In the genomic region with DNA sequence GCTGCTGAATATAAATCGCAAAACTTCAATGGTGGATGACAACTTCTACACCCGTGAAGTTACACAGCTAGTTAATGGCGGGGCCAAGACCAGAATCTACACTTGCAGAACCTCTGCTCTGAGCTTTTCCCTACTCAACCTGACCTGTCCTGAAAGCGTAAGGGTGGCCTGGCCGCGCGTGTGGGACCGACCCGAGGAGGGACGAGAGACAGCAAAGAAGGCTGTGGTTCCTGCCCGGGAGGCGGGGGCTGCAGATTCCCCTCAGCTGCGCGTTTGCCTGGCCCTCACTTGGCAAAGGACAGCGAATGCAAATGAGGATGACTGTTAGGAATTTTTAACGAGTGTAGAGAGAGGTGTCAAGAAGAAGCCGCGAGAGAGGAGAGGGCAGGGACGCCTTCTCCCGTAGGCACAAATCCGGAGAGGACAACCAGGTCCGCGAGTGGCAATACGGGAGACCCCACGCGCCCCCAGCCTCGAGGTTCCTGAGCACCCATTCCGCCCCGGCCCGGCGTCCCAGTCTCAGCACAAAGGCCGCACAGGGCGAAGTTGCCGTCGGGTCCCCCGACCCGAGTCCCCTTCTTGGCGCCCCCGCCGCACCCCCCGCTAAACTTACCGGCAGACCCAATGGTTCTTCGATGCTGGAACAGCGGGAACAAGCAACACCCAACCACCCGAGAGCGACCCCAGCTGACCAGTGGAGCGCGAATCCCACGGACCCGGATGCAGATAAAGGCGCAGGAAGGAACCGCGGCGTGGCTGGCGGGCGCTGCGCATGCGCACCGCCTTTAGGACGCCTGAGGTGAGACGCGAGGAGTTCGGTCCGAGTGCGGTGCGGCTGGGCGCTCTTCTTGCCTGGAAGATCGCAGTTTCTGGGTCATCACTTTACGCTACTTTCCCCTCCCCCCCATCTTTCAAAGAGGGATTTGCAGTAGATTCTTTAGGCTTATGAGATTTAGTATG, we compare ENCODE assay signal across 8 cellular contexts. TPM values are rescaled to one million over a fixed set of nuclear protein-coding genes. Genes with fewer than 3 reads are reported as not detected.
DNase-seq lines count a peak whose midpoint lies in the region; ATAC-seq lines count a peak whose summit lies in the region.

A gene (minus strand): TSS at position 696 of the 960 bp plus-strand sequence. CDS start 4,349 bp downstream, outside the sequence.

- 0 to 1% methylated on average over 65 to 69 of the region's 69 CpGs for WGBS in esophagus, 2 donors

- H3K9ac ChIP-seq in mucosa of stomach (ENCODE audit: low read length): peak within 1 kb of the TSS; percentile 76

- peak; percentile 95 for ATAC-seq in GM21526 (IDR thresholded peaks at IDR 0.05; ENCODE audit: low FRiP score, unreplicated experiment)

- no peaks in the 10 kb centered on the region for H3K36me3 ChIP-seq in esophagus (ENCODE audit: control insufficient read depth in 2 of 2, insufficient read depth in 2 of 2, low read length in 1 of 2)
- H3K36me3 ChIP-seq in mucosa of stomach (ENCODE audit: control insufficient read depth, insufficient read depth, low read length): no peaks in the 10 kb centered on the region

- no peaks in the 10 kb centered on the region for H3K27me3 ChIP-seq in esophagus (ENCODE audit: control insufficient read depth in 1 of 2, insufficient read depth in 2 of 2, low read length in 2 of 2)
- peaks cover 8% of the 10 kb centered on the region for H3K27me3 ChIP-seq in mucosa of stomach (ENCODE audit: control insufficient read depth, insufficient read depth, low read length)

- no peaks in the 10 kb centered on the region for H3K4me1 ChIP-seq in esophagus (ENCODE audit: control insufficient read depth in 2 of 2, insufficient read depth in 2 of 2, low read length in 1 of 2)
- no peaks in the 10 kb centered on the region for H3K4me1 ChIP-seq in mucosa of stomach (ENCODE audit: control insufficient read depth, insufficient read depth, low read length)

- H3K27ac ChIP-seq in esophagus (ENCODE audit: low read depth in 2 of 2, low read length in 1 of 2): peak within 1 kb of the TSS; percentile 68 to 90

- DNase-seq in DMS 273 (lab: John Stamatoyannopoulos, UW; ENCODE audit: unreplicated experiment) (peak; percentile 91), HuH-7.5 (ENCODE audit: low spot score) (peak; percentile 55), OCI-M1 (lab: John Stamatoyannopoulos, UW) (peak; percentile 95)
- peak; percentile 80 for DNase-seq in activated T-cell treated with anti-CD3 and anti-CD28 coated beads, Interleukin-2, amount 50 U/mL, for 1 hour
- peak; percentile 61 for DNase-seq in stimulated activated CD8-positive, alpha-beta memory T cell treated with anti-CD3 and anti-CD28 coated beads, Interleukin-7, amount 100 ng/mL, for 1 hour (ENCODE audit: low read depth in 2 of 2)

- peak within 1 kb of the TSS; percentile 71 to 93 for H3K4me3 ChIP-seq in esophagus (ENCODE audit: low read depth in 1 of 2, low read length in 2 of 2)
- H3K4me3 ChIP-seq in mucosa of stomach (ENCODE audit: low read length): peak within 1 kb of the TSS; percentile 29

- no peaks in the 10 kb centered on the region for H3K9me3 ChIP-seq in esophagus (ENCODE audit: control insufficient read depth in 2 of 2, insufficient read depth in 1 of 2, low read depth in 1 of 2, low read length in 1 of 2)
- H3K9me3 ChIP-seq in mucosa of stomach (ENCODE audit: control insufficient read depth, low read length): no peaks in the 10 kb centered on the region

RNA-seq across cellular contexts. Expression of the gene that starts here (rescaled TPM):
- polyA plus RNA-seq in esophagus: 1 to 10 TPM; 4.6 to 6.7 TPM

Comparison
In these comparisons a context has a peak if more than half of its experiments do, and no peak if none do; other contexts are left out.
1. Peak in every context shown above with its lines: DNase-seq, ATAC-seq, H3K4me3 ChIP-seq and H3K27ac ChIP-seq.